Comparison of ENCODE assay signal across 25 cellular contexts in genomic region chr6:30902709-30903108, GRCh38. TPM values are rescaled to one million over a fixed set of nuclear protein-coding genes. Genes with fewer than 3 reads are reported as not detected.
A peak's percentile ranks its signal among the peaks of the same experiment; 100 is the strongest.
DNase-seq lines count a peak whose midpoint lies in the region; ATAC-seq and TF ChIP-seq lines count a peak whose summit lies in the region.
"Had no signal": no experiment of that assay in that cellular context is flagged by ENCODE, and none has a peak within 500 bp of the region (broad histone marks: within the 10 kb centered on the region; RNA-seq: fewer than 3 reads in every experiment).

No MANE protein-coding gene starts in this region.

- no peak overlapping the region for H2BK15ac ChIP-seq in mesendoderm (replicated peaks; ENCODE audit: low read depth)

- H3K9ac ChIP-seq in mammary epithelial cell (ENCODE audit: insufficient read depth, low read length) (no peak overlapping the region), mesendoderm (ENCODE audit: low read length) (no peak overlapping the region)

- in situ Hi-C loops in mammary epithelial cell (cut with MboI; ENCODE audit: low sequenced_read_pairs in 2 of 2), result no loop called here

- no peaks in the 10 kb centered on the region for H3K9me3 Mint-ChIP-seq in MCF 10A (ENCODE audit: unreplicated experiment)
- H3K9me3 Mint-ChIP-seq in stimulated activated memory B cell treated with anti-CD40 and anti-IgM and Interleukin-4, amounts not matched to agents 10 μg/mL and 1 μg/mL and 100 μg/mL, for 72 hours, result no peaks in the 10 kb centered on the region
- H3K9me3 Mint-ChIP-seq: activated CD4-positive, alpha-beta memory T cell treated with anti-CD3 and anti-CD28 coated beads for 36 hours had no signal

- TF ChIP-seq CTCF in MCF 10A (IDR thresholded peaks at IDR 0.05; ENCODE audit: unreplicated experiment) (no peak), mammary epithelial cell (conservative IDR thresholded peaks at IDR 0.05 in 1 of 2, IDR thresholded peaks at IDR 0.05 in 1 of 2; ENCODE audit: extremely low read depth in 1 of 2, insufficient read depth in 1 of 2, low read depth in 1 of 2, low read length in 2 of 2) (no peak)

- POLR2A ChIA-PET in MCF 10A (lab: Yijun Ruan, JAX), result interaction anchor here (0.9 to 5.8 kb wide), 5 partner anchors 11 to 22 kb away, joined by 3 to 36 read pairs (median 5); partner anchors contain the start of genes DDR1 and VARS2

- no peak overlapping the region for H3K56ac ChIP-seq in mesendoderm (ENCODE audit: low read length)

- no peak overlapping the region for H4K8ac ChIP-seq in mesendoderm (ENCODE audit: low read depth, low read length)

- peak overlapping the region; percentile 49 for H3K27ac Mint-ChIP-seq in MCF 10A (ENCODE audit: low read depth, unreplicated experiment)
- peak overlapping the region; percentile 62 for H3K27ac Mint-ChIP-seq in stimulated activated memory B cell treated with anti-CD40 and anti-IgM and Interleukin-4, amounts not matched to agents 10 μg/mL and 1 μg/mL and 100 μg/mL, for 72 hours
- H3K27ac Mint-ChIP-seq: activated CD4-positive, alpha-beta memory T cell treated with anti-CD3 and anti-CD28 coated beads for 36 hours had no signal

- H3K4ac ChIP-seq in mesendoderm (ENCODE audit: low read depth, low read length), result no peak overlapping the region

- H3K18ac ChIP-seq in mesendoderm (ENCODE audit: low read length), result no peak overlapping the region

- H3K4me3 Mint-ChIP-seq in MCF 10A (ENCODE audit: unreplicated experiment), result no peak overlapping the region
- no peak overlapping the region for H3K4me3 Mint-ChIP-seq in stimulated activated memory B cell treated with anti-CD40 and anti-IgM and Interleukin-4, amounts not matched to agents 10 μg/mL and 1 μg/mL and 100 μg/mL, for 72 hours
- H3K4me3 Mint-ChIP-seq: activated CD4-positive, alpha-beta memory T cell treated with anti-CD3 and anti-CD28 coated beads for 36 hours had no signal

- ATAC-seq in stimulated activated memory B cell treated with anti-CD40 and anti-IgM and Interleukin-4, amounts not matched to agents 10 μg/mL and 1 μg/mL and 100 μg/mL, for 72 hours, result no peak
- ATAC-seq: gastroesophageal sphincter, HCT116 had no signal

- H3K4me1 ChIP-seq in mammary epithelial cell (ENCODE audit: insufficient read depth, low read length) (no peaks in the 10 kb centered on the region), mesendoderm (ENCODE audit: control insufficient read depth, low read depth, low read length) (no peaks in the 10 kb centered on the region)
- H3K4me1 ChIP-seq: adrenal gland, right atrium auricular region had no signal

- H3K27me3 ChIP-seq in mammary epithelial cell (ENCODE audit: insufficient read depth, low read length), result no peaks in the 10 kb centered on the region
- no peaks in the 10 kb centered on the region for H3K27me3 ChIP-seq in mesendoderm (ENCODE audit: insufficient read depth, low read length, poor library complexity)
- H3K27me3 ChIP-seq: adrenal gland, esophagus squamous epithelium, gastroesophageal sphincter, right atrium auricular region, stomach, transverse colon had no signal

- H3K9me3 ChIP-seq in mammary epithelial cell (replicated peaks; ENCODE audit: insufficient read depth, low read length), result no peaks in the 10 kb centered on the region
- H3K9me3 ChIP-seq: adrenal gland, esophagus squamous epithelium, gastroesophageal sphincter, right atrium auricular region, stomach, transverse colon had no signal

- no peaks in the 10 kb centered on the region for H3K79me1 ChIP-seq in mesendoderm (ENCODE audit: low read length)

- H3K27me3 Mint-ChIP-seq in MCF 10A (ENCODE audit: insufficient read depth, unreplicated experiment), result no peaks in the 10 kb centered on the region
- H3K27me3 Mint-ChIP-seq in stimulated activated memory B cell treated with anti-CD40 and anti-IgM and Interleukin-4, amounts not matched to agents 10 μg/mL and 1 μg/mL and 100 μg/mL, for 72 hours, result no peaks in the 10 kb centered on the region
- H3K27me3 Mint-ChIP-seq: activated CD4-positive, alpha-beta memory T cell treated with anti-CD3 and anti-CD28 coated beads for 36 hours had no signal

- WGBS in mammary epithelial cell (ENCODE audit: low coverage, missing lambda C conversion rate), result 44% methylated on average over 5 of the region's 5 CpGs
- no CpG with 5 or more reads among the region's 5 CpGs for WGBS in mesendoderm (ENCODE audit: extremely low coverage, insufficient coverage, low lambda C conversion rate)

- dilution Hi-C loops in mammary epithelial cell (cut with HindIII; ENCODE audit: low sequenced_read_pairs), result no loop called here

- no peak overlapping the region for H3K4me3 ChIP-seq in mammary epithelial cell (replicated peaks in 1 of 3; ENCODE audit: insufficient read depth in 1 of 3, low read depth in 2 of 3, low read length in 3 of 3)
- H3K4me3 ChIP-seq in mesendoderm (ENCODE audit: low read length), result no peak overlapping the region
- H3K4me3 ChIP-seq: adrenal gland, esophagus squamous epithelium, gastroesophageal sphincter, right atrium auricular region, stomach, transverse colon had no signal

- no peak overlapping the region for H2BK120ac ChIP-seq in mesendoderm (ENCODE audit: low read depth, low read length)

- DNase-seq in MCF 10A (ENCODE audit: unreplicated experiment), result no peak
- DNase-seq in mammary epithelial cell, result no peak
- no peak for DNase-seq in epithelial cell of prostate (ENCODE audit: low read depth, low spot score)
- DNase-seq in mesendoderm, result no peak
- no peak for DNase-seq in activated gamma-delta T cell treated with Interleukin-2 at 50 U/mL for 16 hours
- DNase-seq: 8988T; activated CD4-positive, alpha-beta memory T cell treated with anti-CD3 and anti-CD28 coated beads for 36 hours; activated CD4-positive, CD25-positive, alpha-beta regulatory T cell; activated gamma-delta T cell; adrenal gland; AML-193; DMS79 treated with DMSO at 0.1 percent for 48 hours; esophagus squamous epithelium; KBM-7; NCI-H146; NCI-H526; stomach; T1000; transverse colon had no signal

- CTCF ChIA-PET in MCF 10A (lab: Yijun Ruan, JAX), result interaction anchor here (0.9 to 5.1 kb wide), 5 partner anchors 12 to 358 kb away, joined by 3 to 24 read pairs (median 3); partner anchors contain the start of gene VARS2
- CTCF ChIA-PET in mammary epithelial cell (lab: Charles Lee; ENCODE audit: low non-redundant PET), result no interaction called here

- H4K5ac ChIP-seq in mesendoderm (ENCODE audit: low read length), result no peak overlapping the region

- no TSS peak for BruUV-seq in MCF 10A (replicated peaks; lab: Mats Ljungman, UMichigan)
- no TSS peak for BruUV-seq in mammary epithelial cell (replicated peaks; lab: Mats Ljungman, UMichigan)

- H2BK5ac ChIP-seq in mesendoderm (ENCODE audit: low read length), result no peak overlapping the region

- no peak overlapping the region for H2AK5ac ChIP-seq in mesendoderm (ENCODE audit: low read length)

- peaks cover 8% of the 10 kb centered on the region for H3K4me1 Mint-ChIP-seq in MCF 10A (ENCODE audit: insufficient read depth, unreplicated experiment)
- H3K4me1 Mint-ChIP-seq in stimulated activated memory B cell treated with anti-CD40 and anti-IgM and Interleukin-4, amounts not matched to agents 10 μg/mL and 1 μg/mL and 100 μg/mL, for 72 hours, result peaks cover 11% of the 10 kb centered on the region

- H2AFZ ChIP-seq in mammary epithelial cell (ENCODE audit: low read depth, low read length), result no peak overlapping the region

- H3K4me2 ChIP-seq in mammary epithelial cell (ENCODE audit: insufficient read depth, low read depth, low read length), result no peak overlapping the region
- no peak overlapping the region for H3K4me2 ChIP-seq in mesendoderm (ENCODE audit: low read length)

- peaks cover 16% of the 10 kb centered on the region for H3K36me3 ChIP-seq in mammary epithelial cell (ENCODE audit: insufficient read depth, low read length)
- H3K36me3 ChIP-seq in mesendoderm (ENCODE audit: control insufficient read depth, insufficient read depth, low read length), result peaks cover 4% of the 10 kb centered on the region

- intact Hi-C loops in MCF 10A (cut with micrococcal nuclease), result no loop called here
- intact Hi-C loops in mammary epithelial cell (cut with micrococcal nuclease), result no loop called here

- H3K27ac ChIP-seq in mammary epithelial cell (ENCODE audit: insufficient read depth, low read depth, low read length) (no peak overlapping the region), epithelial cell of prostate (peak overlapping the region; percentile 26), mesendoderm (ENCODE audit: low read depth, low read length) (no peak overlapping the region)
- H3K27ac ChIP-seq: adrenal gland, esophagus squamous epithelium, gastroesophageal sphincter, right atrium auricular region, stomach, transverse colon had no signal

- H3K79me2 ChIP-seq in mammary epithelial cell (ENCODE audit: insufficient read depth, low read length) (no peaks in the 10 kb centered on the region), mesendoderm (ENCODE audit: control insufficient read depth, insufficient read depth, low read length) (no peaks in the 10 kb centered on the region)

- no peak overlapping the region for H3K23ac ChIP-seq in mesendoderm (ENCODE audit: low read length)

- peaks cover 27% of the 10 kb centered on the region for H3K36me3 Mint-ChIP-seq in MCF 10A (ENCODE audit: insufficient read depth, unreplicated experiment)
- H3K36me3 Mint-ChIP-seq in stimulated activated memory B cell treated with anti-CD40 and anti-IgM and Interleukin-4, amounts not matched to agents 10 μg/mL and 1 μg/mL and 100 μg/mL, for 72 hours, result peaks cover 21% of the 10 kb centered on the region
- H3K36me3 Mint-ChIP-seq: activated CD4-positive, alpha-beta memory T cell treated with anti-CD3 and anti-CD28 coated beads for 36 hours had no signal

- no peaks in the 10 kb centered on the region for H4K20me1 ChIP-seq in mammary epithelial cell (ENCODE audit: insufficient read depth, low read length)

RNA-seq across cellular contexts. Expression of gene GTF2H4, which starts 5.3 kb away (rescaled TPM):
- total RNA-seq in MCF 10A (2022) (30.6 and 33.9 TPM in 2 replicates), mammary epithelial cell (10 to 100 TPM; 17.0 to 41.1 TPM)
- 28.8 TPM for polyA plus RNA-seq in mammary epithelial cell
- polyA minus RNA-seq in mammary epithelial cell, result 22.1 TPM
- polyA plus RNA-seq in mesendoderm (2013, experiment 1 of 2), result 43.8 TPM
- 46.5 TPM for polyA plus RNA-seq in mesendoderm (2013, experiment 2 of 2)

RNA-seq across cellular contexts. Expression of gene VARS2, which starts 11.3 kb away (rescaled TPM):
- 38.8 and 52.7 TPM in 2 replicates for total RNA-seq in MCF 10A (2022)
- 10 to 100 TPM; 17.7 to 25.7 TPM for total RNA-seq in mammary epithelial cell
- 23.6 TPM for polyA plus RNA-seq in mammary epithelial cell
- 24.7 TPM for polyA minus RNA-seq in mammary epithelial cell
- 12.1 TPM for polyA plus RNA-seq in mesendoderm (2013, experiment 1 of 2)
- 13.9 TPM for polyA plus RNA-seq in mesendoderm (2013, experiment 2 of 2)

RNA-seq across cellular contexts. Expression of gene DDR1, which starts 18.4 kb away (rescaled TPM):
- 59.7 and 66.0 TPM in 2 replicates for total RNA-seq in MCF 10A (2022)
- 100 to 1,000 TPM; 192 to 315 TPM for total RNA-seq in mammary epithelial cell
- 130 TPM for polyA plus RNA-seq in mammary epithelial cell
- polyA minus RNA-seq in mammary epithelial cell, result 239 TPM
- 59.0 TPM for polyA plus RNA-seq in mesendoderm (2013, experiment 1 of 2)
- polyA plus RNA-seq in mesendoderm (2013, experiment 2 of 2), result 57.2 TPM

RNA-seq across cellular contexts. Expression of gene SFTA2, which starts 29.3 kb away (rescaled TPM):
- total RNA-seq in MCF 10A (2022), result not detected in 2 replicates
- not detected for total RNA-seq in mammary epithelial cell
- polyA plus RNA-seq in mammary epithelial cell, result not detected
- polyA minus RNA-seq in mammary epithelial cell, result not detected
- not detected for polyA plus RNA-seq in mesendoderm (2013, experiment 1 of 2)
- polyA plus RNA-seq in mesendoderm (2013, experiment 2 of 2), result not detected
- total RNA-seq: activated CD4-positive, alpha-beta memory T cell treated with anti-CD3 and anti-CD28 coated beads for 36 hours; gastroesophageal sphincter; lung microvascular endothelial cell; omental fat pad; right atrium auricular region; transverse colon had no signal

RNA-seq across cellular contexts. Expression of gene MUCL3, which starts 38.1 kb away (rescaled TPM):
- total RNA-seq in MCF 10A (2022) (not detected in 2 replicates), mammary epithelial cell (not detected)
- polyA plus RNA-seq in mammary epithelial cell, result 0.03 TPM
- polyA minus RNA-seq in mammary epithelial cell, result not detected
- 0.20 TPM for polyA plus RNA-seq in mesendoderm (2013, experiment 1 of 2)
- polyA plus RNA-seq in mesendoderm (2013, experiment 2 of 2), result 0.22 TPM
- total RNA-seq: activated CD4-positive, alpha-beta memory T cell treated with anti-CD3 and anti-CD28 coated beads for 36 hours; adrenal gland; lung microvascular endothelial cell; right atrium auricular region had no signal
